In the genomic region with DNA sequence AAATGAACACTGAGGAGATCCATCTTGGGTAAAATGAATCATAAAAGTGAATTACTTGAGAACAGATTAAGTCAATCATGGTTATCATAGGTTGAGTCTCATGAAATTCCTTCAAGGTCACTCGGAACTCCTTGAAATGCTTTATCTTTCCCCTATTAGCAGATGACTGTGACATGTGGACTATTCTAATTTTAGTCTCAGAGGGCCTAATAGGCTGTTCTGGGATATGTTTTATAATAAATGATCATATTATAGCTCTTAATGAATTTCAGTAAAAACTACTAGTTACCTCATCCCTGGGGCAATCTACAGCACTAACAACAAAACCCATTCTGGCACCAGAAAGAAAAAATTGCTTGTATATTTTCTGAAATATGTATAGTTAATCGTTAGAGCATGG, we compare ENCODE assay signal across 21 cellular contexts. TPM values are rescaled to one million over a fixed set of nuclear protein-coding genes. Genes with fewer than 3 reads are reported as not detected.
DNase-seq lines count a peak whose midpoint lies in the region; ATAC-seq and TF ChIP-seq lines count a peak whose summit lies in the region.
"Had no signal": no experiment of that assay in that cellular context is flagged by ENCODE, and none has a peak within 500 bp of the region (broad histone marks: within the 10 kb centered on the region; RNA-seq: fewer than 3 reads in every experiment).

No MANE protein-coding gene starts in this region.

- H3K9ac ChIP-seq in HCT116 (ENCODE audit: low read length) = no peak overlapping the region
- no peak overlapping the region for H3K9ac ChIP-seq in SK-N-MC (ENCODE audit: insufficient read length)

- TF ChIP-seq POLR2A in HCT116 (IDR thresholded peaks at IDR 0.05; ENCODE audit: borderline replicate concordance, extremely low read depth, insufficient read depth, insufficient read length) = no peak

- no peaks in the 10 kb centered on the region for H3K27me3 Mint-ChIP-seq in WTC11 (ENCODE audit: low read depth)
- H3K27me3 Mint-ChIP-seq: CD4-positive, CD25-positive, alpha-beta regulatory T cell had no signal

- WGBS in psoas muscle, 3 donors = 54 to 58% (median 55%) methylated on average over 2 of the region's 2 CpGs

- H3K4me3 Mint-ChIP-seq in WTC11 = no peak overlapping the region
- H3K4me3 Mint-ChIP-seq: CD4-positive, CD25-positive, alpha-beta regulatory T cell; HFFc6 had no signal

- CTCF ChIA-PET in HCT116 (lab: Charles Lee) = interaction anchor here (0.6 to 2.3 kb wide), 7 partner anchors 8 to 190 kb away, joined by 3 to 34 read pairs (median 4); no protein-coding TSS in a partner anchor
- CTCF ChIA-PET in WTC11 (lab: Charles Lee) = interaction anchor here (1.0 kb wide), 2 partner anchors 127 to 190 kb away, joined by 6 to 11 read pairs; no protein-coding TSS in a partner anchor

- H3K79me2 ChIP-seq in DOHH2 (ENCODE audit: control insufficient read depth, low read length) (no peaks in the 10 kb centered on the region), HCT116 (ENCODE audit: insufficient read depth, low read length) (no peaks in the 10 kb centered on the region)

- H3F3A ChIP-seq in DOHH2 (ENCODE audit: control insufficient read depth, insufficient read depth) = peaks cover 6% of the 10 kb centered on the region; the same call in 1 of the 2 replicates

- H3K27ac ChIP-seq in DOHH2 (ENCODE audit: low read depth, low read length) (peak overlapping the region; percentile 49), HCT116 (ENCODE audit: low read depth, low read length) (no peak overlapping the region), SK-N-MC (peak overlapping the region; percentile 26; the same call in 1 of the 2 replicates), psoas muscle (peak overlapping the region; percentile 48)

- H3K4me3 ChIP-seq in DOHH2 (ENCODE audit: low read length) (peak overlapping the region; percentile 48), HCT116 (replicated peaks in 1 of 2; ENCODE audit: low read depth in 1 of 2, low read length in 2 of 2) (no peak overlapping the region), SK-N-MC (no peak overlapping the region), psoas muscle (no peak overlapping the region), MG63 (no peak overlapping the region)

- POLR2A ChIA-PET in HCT116 (lab: Charles Lee) (no interaction called here), WTC11 (lab: Charles Lee) (interaction anchor here (0.6 kb wide), 1 partner anchor 122 kb away, joined by 6 read pairs; no protein-coding TSS in a partner anchor)

- intact Hi-C loops in HCT116 (cut with micrococcal nuclease) (loop anchor here (1.0 to 5.0 kb wide), 2 partner anchors 127 to 191 kb away; no protein-coding TSS in a partner anchor), psoas muscle (cut with DNase I) (loop anchor here (1.0 to 10.0 kb wide), 4 partner anchors 42 to 170 kb away; no protein-coding TSS in a partner anchor)

- no peaks in the 10 kb centered on the region for H3K36me3 Mint-ChIP-seq in WTC11
- H3K36me3 Mint-ChIP-seq: CD4-positive, CD25-positive, alpha-beta regulatory T cell had no signal

- no peak overlapping the region for H3K27ac Mint-ChIP-seq in WTC11
- H3K27ac Mint-ChIP-seq: CD4-positive, CD25-positive, alpha-beta regulatory T cell had no signal

- no peaks in the 10 kb centered on the region for H3K36me3 ChIP-seq in DOHH2 (ENCODE audit: control insufficient read depth, low read length)
- H3K36me3 ChIP-seq in HCT116 (ENCODE audit: control insufficient read depth in 1 of 2, insufficient read depth in 2 of 2, low read length in 2 of 2) = no peaks in the 10 kb centered on the region
- H3K36me3 ChIP-seq in SK-N-MC (ENCODE audit: insufficient read depth, low read length) = no peaks in the 10 kb centered on the region
- no peaks in the 10 kb centered on the region for H3K36me3 ChIP-seq in psoas muscle (ENCODE audit: insufficient read depth in 1 of 2, low read depth in 1 of 2)
- peaks cover 2% of the 10 kb centered on the region; the same call in 1 of the 2 replicates for H3K36me3 ChIP-seq in MG63

- RAD21 ChIA-PET in HCT116 (lab: Charles Lee; ENCODE audit: low non-redundant PET in 1 of 2, low total read pairs in 2 of 2, uncharacterized antibody in 2 of 2, unreplicated experiment in 2 of 2) = interaction anchor here (0.6 to 1.9 kb wide), 3 partner anchors 127 to 190 kb away, joined by 3 to 5 read pairs (median 3); no protein-coding TSS in a partner anchor

- ATAC-seq in HCT116 = no peak
- peak in 3 of 4 donors; percentile 26 to 63 (median 55) for ATAC-seq in psoas muscle
- no peak for ATAC-seq in WTC11
- ATAC-seq in GM21723 (IDR thresholded peaks at IDR 0.05; ENCODE audit: unreplicated experiment) = no peak

- TF ChIP-seq CTCF in DOHH2 (IDR thresholded peaks at IDR 0.05; ENCODE audit: low read depth, low read length, poor library complexity, severe bottlenecking) (no peak), HCT116 (IDR thresholded peaks at IDR 0.05 in 2 of 3, conservative IDR thresholded peaks at IDR 0.05 in 1 of 3; ENCODE audit: borderline replicate concordance in 1 of 3, insufficient read depth in 1 of 3, low read depth in 2 of 3, low read length in 2 of 3) (no peak), psoas muscle (IDR thresholded peaks at IDR 0.05) (no peak), WTC11 (IDR thresholded peaks at IDR 0.05) (no peak)

- H3K27me3 ChIP-seq in DOHH2 (ENCODE audit: control insufficient read depth, low read length) (no peaks in the 10 kb centered on the region), HCT116 (ENCODE audit: insufficient read depth, low read length) (no peaks in the 10 kb centered on the region), psoas muscle (ENCODE audit: insufficient read depth in 3 of 3, low read length in 2 of 3) (no peaks in the 10 kb centered on the region), MG63 (no peaks in the 10 kb centered on the region)
- H3K27me3 ChIP-seq: BE2C had no signal

- peaks cover 18% of the 10 kb centered on the region for H3K4me1 ChIP-seq in DOHH2 (ENCODE audit: control insufficient read depth, low read length)
- no peaks in the 10 kb centered on the region for H3K4me1 ChIP-seq in HCT116 (ENCODE audit: control insufficient read depth in 1 of 2, insufficient read depth in 2 of 2, low read length in 2 of 2)
- peaks cover 2% of the 10 kb centered on the region for H3K4me1 ChIP-seq in psoas muscle

- no peaks in the 10 kb centered on the region for H3K9me2 ChIP-seq in DOHH2 (replicated peaks; ENCODE audit: control insufficient read depth, low read length)
- H3K9me2 ChIP-seq in HCT116 (ENCODE audit: insufficient read depth) = no peaks in the 10 kb centered on the region

- peak overlapping the region; percentile 83 for H2AFZ ChIP-seq in HCT116 (ENCODE audit: low read depth, low read length, poor library complexity, severe bottlenecking)

- DNase-seq in HCT116 (ENCODE audit: low read depth, low spot score) = no peak
- peak; percentile 1 for DNase-seq in SK-N-MC (ENCODE audit: low read depth, low spot score)
- DNase-seq in psoas muscle = no peak
- DNase-seq in WTC11 (ENCODE audit: low spot score) = no peak
- no peak for DNase-seq in NCI-H2107 treated with DMSO at 0.1 percent for 48 hours (lab: John Stamatoyannopoulos, UW; ENCODE audit: unreplicated experiment)
- DNase-seq in MG63 = no peak
- DNase-seq: BE2C, COR-L47, DMS 273 treated with DMSO at 0.1 percent for 48 hours, DND-41, GDM1, NCI-H1105, NCI-H510A, NCI-H774, SHP77 treated with DMSO at 0.1 percent for 48 hours had no signal

- H4K20me1 ChIP-seq in DOHH2 (ENCODE audit: control insufficient read depth, insufficient read depth, low read depth, low read length) = no peaks in the 10 kb centered on the region
- H4K20me1 ChIP-seq in HCT116 (ENCODE audit: insufficient read depth) = no peaks in the 10 kb centered on the region

- no peaks in the 10 kb centered on the region for H3K4me1 Mint-ChIP-seq in WTC11
- H3K4me1 Mint-ChIP-seq: CD4-positive, CD25-positive, alpha-beta regulatory T cell had no signal

- H3K4me2 ChIP-seq in DOHH2 (ENCODE audit: low read length) = peak overlapping the region; percentile 44
- H3K4me2 ChIP-seq in HCT116 (ENCODE audit: low read length) = no peak overlapping the region

- no peaks in the 10 kb centered on the region for H3K9me3 Mint-ChIP-seq in WTC11
- H3K9me3 Mint-ChIP-seq: CD4-positive, CD25-positive, alpha-beta regulatory T cell; HFFc6 had no signal

- TF ChIP-seq RAD21 in HCT116 (IDR thresholded peaks at IDR 0.05; ENCODE audit: low read depth) = no peak

- H3K9me3 ChIP-seq in DOHH2 (ENCODE audit: control insufficient read depth, insufficient read depth, low read length) (no peaks in the 10 kb centered on the region), HCT116 (ENCODE audit: control insufficient read depth in 1 of 2, insufficient read depth in 1 of 2, low read depth in 1 of 2, low read length in 2 of 2) (no peaks in the 10 kb centered on the region), SK-N-MC (ENCODE audit: low read depth, low read length) (no peaks in the 10 kb centered on the region), psoas muscle (no peaks in the 10 kb centered on the region), MG63 (no peaks in the 10 kb centered on the region)
- H3K9me3 ChIP-seq: BE2C had no signal

- no TSS peak for BruUV-seq in HCT116 (replicated peaks; lab: Mats Ljungman, UMichigan)

TF ChIP-seq in HCT116, 20 proteins besides CTCF, POLR2A, EP300 and RAD21 (continues in another document):
- no peak for TF ChIP-seq YY1 (IDR thresholded peaks at IDR 0.05; ENCODE audit: extremely low read depth, insufficient replicate concordance, low read depth, low read length)
- no peak for TF ChIP-seq ZNF274 (IDR thresholded peaks at IDR 0.05; ENCODE audit: low read depth, low read length)
- TF ChIP-seq, protein P1, sequence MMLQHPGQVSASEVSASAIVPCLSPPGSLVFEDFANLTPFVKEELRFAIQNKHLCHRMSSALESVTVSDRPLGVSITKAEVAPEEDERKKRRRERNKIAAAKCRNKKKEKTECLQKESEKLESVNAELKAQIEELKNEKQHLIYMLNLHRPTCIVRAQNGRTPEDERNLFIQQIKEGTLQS (IDR thresholded peaks at IDR 0.05) = no peak
- no peak for TF ChIP-seq POLR2AphosphoS5 (IDR thresholded peaks at IDR 0.05; ENCODE audit: low read depth, low read length)

TF ChIP-seq in WTC11, 78 proteins besides CTCF, POLR2A, EP300 and RAD21 (continues in another document):
- TF ChIP-seq NR1H2 (CRISPR knock-in tag; IDR thresholded peaks at IDR 0.05) = no peak

RNA-seq across cellular contexts. Expression of a gene that starts 44.7 kb away (rescaled TPM):
- 0.20 TPM for total RNA-seq in HCT116 (2021; ENCODE audit: unreplicated experiment)
- 0.14 TPM in 1 of 2 replicates, not detected in the other for polyA plus RNA-seq in HCT116 (2012)
- 1 to 10 TPM in 2 of 4 donors, under 1 TPM in 2; 0.38 to 1.7 (median 0.74) TPM for total RNA-seq in psoas muscle
- 1 to 10 TPM in 1 of 3 donors, under 1 TPM in 2; 0.08 to 1.2 (median 0.75) TPM for polyA plus RNA-seq in psoas muscle
- not detected in 3 replicates for total RNA-seq in WTC11 (2021)
- not detected in 2 replicates for total RNA-seq in MG63 (2014; rRNA removed; shearing (Covaris generic); ENCODE audit: low replicate concordance)
- total RNA-seq: A172; CD4-positive, CD25-positive, alpha-beta regulatory T cell; RPMI7951 had no signal
- polyA plus RNA-seq: CD4-positive, CD25-positive, alpha-beta regulatory T cell had no signal

Comparison
In these comparisons a context has a peak if more than half of its experiments do, and no peak if none do; other contexts are left out.
1. ATAC-seq: peak in psoas muscle (3 of 4); none in HCT116 (single experiment), WTC11 (single experiment) and GM21723 (single experiment).